In genomic region chr1:59149435-59149834, GRCh38 we compare ENCODE assay signal across 22 cellular contexts.
A peak's percentile ranks its signal among the peaks of the same experiment; 100 is the strongest.
DNase-seq lines count a peak whose midpoint lies in the region; ATAC-seq and TF ChIP-seq lines count a peak whose summit lies in the region.
"Had no signal": no experiment of that assay in that cellular context is flagged by ENCODE, and none has a peak within 500 bp of the region (broad histone marks: within the 10 kb centered on the region; RNA-seq: fewer than 3 reads in every experiment).

No MANE protein-coding gene starts in this region.

- peaks cover 3% of the 10 kb centered on the region for H3K79me2 ChIP-seq in ACC112 (ENCODE audit: control insufficient read depth, insufficient read depth, low read length, unreplicated experiment)

- H2BK15ac ChIP-seq in mesenchymal stem cell (ENCODE audit: low read depth, poor library complexity, severe bottlenecking): no peak overlapping the region

- H3K9ac ChIP-seq in mesenchymal stem cell (ENCODE audit: low read length): peak overlapping the region; percentile 72
- H3K9ac ChIP-seq: BLaER1 had no signal

- H3K27me3 ChIP-seq in ACC112 (ENCODE audit: insufficient read depth, low read length): no peaks in the 10 kb centered on the region
- no peaks in the 10 kb centered on the region for H3K27me3 ChIP-seq in SJSA1 (replicated peaks)
- H3K27me3 ChIP-seq in mesenchymal stem cell (ENCODE audit: control insufficient read depth in 1 of 2, insufficient read depth in 1 of 2, low read length in 2 of 2): no peaks in the 10 kb centered on the region
- no peaks in the 10 kb centered on the region for H3K27me3 ChIP-seq in gastrocnemius medialis

- no peak overlapping the region for H2BK5ac ChIP-seq in mesenchymal stem cell (ENCODE audit: low read depth, low read length, poor library complexity, severe bottlenecking)

- H2BK12ac ChIP-seq in mesenchymal stem cell (ENCODE audit: low read length in 2 of 2): peak overlapping the region in 1 of 2 experiments; percentile 75

- no peaks in the 10 kb centered on the region for H3K36me3 Mint-ChIP-seq in mesothelial cell of epicardium

- no peak for DNase-seq in SJSA1 (ENCODE audit: low read depth in 1 of 2, low spot score in 2 of 2)
- DNase-seq in mesenchymal stem cell: no peak
- DNase-seq in gastrocnemius medialis: no peak
- no peak for DNase-seq in left cardiac atrium
- DNase-seq in mesothelial cell of epicardium (ENCODE audit: low spot score in 2 of 2, unreplicated experiment in 2 of 2): no peak
- DNase-seq in head of caudate nucleus: no peak
- DNase-seq: Calu3; CD8-positive, alpha-beta T cell; GF-D8; GOT3; KG1; NCI-H1105 treated with DMSO at 0.1 percent for 48 hours; NCI-H1694; NCI-H2081 treated with DMSO at 0.1 percent for 48 hours; NCI-H510A; NCI-H748 treated with DMSO at 0.1 percent for 48 hours; NK-92 treated with Interleukin-12 subunit alpha and Interleukin-12 subunit beta, amount 100 ng/mL, for 24 hours; SIG-M5 had no signal

- H4K8ac ChIP-seq in mesenchymal stem cell (ENCODE audit: low read length): no peak overlapping the region

- no peak overlapping the region for H3K4me2 ChIP-seq in mesenchymal stem cell (ENCODE audit: low read length, poor library complexity, severe bottlenecking)
- H3K4me2 ChIP-seq: BLaER1 had no signal

- peak overlapping the region in 1 of 2 experiments; percentile 67 for H3K18ac ChIP-seq in mesenchymal stem cell (ENCODE audit: low read depth in 1 of 2, low read length in 2 of 2)

- H3K36me3 ChIP-seq in ACC112 (ENCODE audit: insufficient read depth, low read length): no peaks in the 10 kb centered on the region
- H3K36me3 ChIP-seq in SJSA1: no peaks in the 10 kb centered on the region
- no peaks in the 10 kb centered on the region for H3K36me3 ChIP-seq in mesenchymal stem cell (ENCODE audit: control insufficient read depth in 1 of 2, insufficient read depth in 2 of 2, low read depth in 1 of 2, low read length in 2 of 2)
- no peaks in the 10 kb centered on the region for H3K36me3 ChIP-seq in gastrocnemius medialis
- H3K36me3 ChIP-seq: BLaER1 had no signal

- no peak overlapping the region for H2AFZ ChIP-seq in ACC112 (ENCODE audit: low read length, unreplicated experiment)
- H2AFZ ChIP-seq in mesenchymal stem cell (ENCODE audit: low read depth, low read length): no peak overlapping the region

- H3K27ac ChIP-seq in ACC112 (ENCODE audit: low read depth, low read length): peak overlapping the region; percentile 91
- peak overlapping the region; percentile 21; the same call in 1 of the 2 replicates for H3K27ac ChIP-seq in SJSA1
- H3K27ac ChIP-seq in mesenchymal stem cell (ENCODE audit: low read length, poor library complexity, severe bottlenecking): no peak overlapping the region
- peak overlapping the region in 3 of 4 donors; percentile 86 to 94 (median 87) for H3K27ac ChIP-seq in gastrocnemius medialis
- H3K27ac ChIP-seq: BLaER1 had no signal

- no peaks in the 10 kb centered on the region for H3K9me3 Mint-ChIP-seq in mesothelial cell of epicardium
- H3K9me3 Mint-ChIP-seq: CD8-positive, alpha-beta T cell had no signal

- H2BK120ac ChIP-seq in mesenchymal stem cell (ENCODE audit: low read depth, low read length): no peak overlapping the region

- H3K14ac ChIP-seq in mesenchymal stem cell (ENCODE audit: low read length in 2 of 2): no peak overlapping the region

- H3K27ac Mint-ChIP-seq in mesothelial cell of epicardium: no peak overlapping the region
- H3K27ac Mint-ChIP-seq: CD8-positive, alpha-beta T cell had no signal

- in situ Hi-C loops in gastrocnemius medialis (cut with MboI; ENCODE audit: low sequenced_read_pairs in 4 of 4): loop anchor here in 1 of 4 donors (10.0 kb wide), 1 partner anchor 145 kb away; the partner anchor contains the start of gene FGGY

- intact Hi-C loops in gastrocnemius medialis (cut with DNase I; ENCODE audit: low total_unique reads) (no loop called here), left cardiac atrium (cut with DNase I) (no loop called here), head of caudate nucleus (cut with DNase I) (no loop called here)

- H3K4ac ChIP-seq in mesenchymal stem cell (ENCODE audit: low read depth in 1 of 2, low read length in 2 of 2): peak overlapping the region in 1 of 2 experiments; percentile 92

- H3K27me3 Mint-ChIP-seq in mesothelial cell of epicardium (ENCODE audit: low read depth): peaks cover 2% of the 10 kb centered on the region

- H3K4me1 ChIP-seq in ACC112 (ENCODE audit: control insufficient read depth, insufficient read depth, low read length, unreplicated experiment): peaks cover 49% of the 10 kb centered on the region
- peaks cover 44% of the 10 kb centered on the region for H3K4me1 ChIP-seq in SJSA1 (replicated peaks)
- H3K4me1 ChIP-seq in mesenchymal stem cell (ENCODE audit: control insufficient read depth, insufficient read depth, low read depth, low read length): peaks cover 14% of the 10 kb centered on the region
- peaks cover 26 to 33% of the 10 kb centered on the region in 2 donors for H3K4me1 ChIP-seq in gastrocnemius medialis

- TF ChIP-seq CTCF in gastrocnemius medialis (IDR thresholded peaks at IDR 0.05 in 4 of 5, conservative IDR thresholded peaks at IDR 0.05 in 1 of 5): no peak
- no peak for TF ChIP-seq CTCF in mesothelial cell of epicardium (IDR thresholded peaks at IDR 0.05; ENCODE audit: unreplicated experiment)

- no peaks in the 10 kb centered on the region for H3K9me3 ChIP-seq in SJSA1 (replicated peaks)
- no peaks in the 10 kb centered on the region for H3K9me3 ChIP-seq in mesenchymal stem cell (ENCODE audit: control insufficient read depth, low read length)
- no peaks in the 10 kb centered on the region for H3K9me3 ChIP-seq in gastrocnemius medialis
- H3K9me3 ChIP-seq: BLaER1 had no signal

- H3K79me1 ChIP-seq in mesenchymal stem cell (replicated peaks; ENCODE audit: low read length, poor library complexity, severe bottlenecking): peaks cover 6% of the 10 kb centered on the region

- no peak overlapping the region for H3K4me3 Mint-ChIP-seq in mesothelial cell of epicardium
- H3K4me3 Mint-ChIP-seq: CD8-positive, alpha-beta T cell had no signal

- H3K4me1 Mint-ChIP-seq in mesothelial cell of epicardium: peaks cover 24% of the 10 kb centered on the region

- ATAC-seq in gastrocnemius medialis (no peak), HG03175 (IDR thresholded peaks at IDR 0.05; ENCODE audit: unreplicated experiment) (no peak), left cardiac atrium (no peak)
- ATAC-seq: CD8-positive, alpha-beta T cell; HCT116 had no signal

- no peak overlapping the region for H4K91ac ChIP-seq in mesenchymal stem cell (ENCODE audit: low read length)

- 86% methylated on average over 3 of the region's 5 CpGs for WGBS in mesenchymal stem cell

- no peak for TF ChIP-seq POLR2A in gastrocnemius medialis (IDR thresholded peaks at IDR 0.05)

- H3K23ac ChIP-seq in mesenchymal stem cell (ENCODE audit: low read length in 2 of 2): no peak overlapping the region

- H2AK5ac ChIP-seq in mesenchymal stem cell (ENCODE audit: low read length, severe bottlenecking): peak overlapping the region; percentile 50

- H3K4me3 ChIP-seq in ACC112 (ENCODE audit: low read depth, low read length) (no peak overlapping the region), SJSA1 (no peak overlapping the region), mesenchymal stem cell (ENCODE audit: insufficient read depth in 1 of 2, low read depth in 1 of 2, low read length in 2 of 2) (no peak overlapping the region), gastrocnemius medialis (no peak overlapping the region)
- H3K4me3 ChIP-seq: BLaER1 had no signal
